In genomic region chr7:86963599-86964230, GRCh38 we compare ENCODE assay signal across 9 cellular contexts.
A peak's percentile ranks its signal among the peaks of the same experiment; 100 is the strongest.
DNase-seq lines count a peak whose midpoint lies in the region; ATAC-seq, FAIRE-seq and TF ChIP-seq lines count a peak whose summit lies in the region.
"Had no signal": no experiment of that assay in that cellular context is flagged by ENCODE, and none has a peak within 500 bp of the region (broad histone marks: within the 10 kb centered on the region; RNA-seq: fewer than 3 reads in every experiment).

No MANE protein-coding gene starts in this region.

- peak; percentile 82 for ATAC-seq in GM19452 (IDR thresholded peaks at IDR 0.05; ENCODE audit: unreplicated experiment)
- peak; percentile 94 for ATAC-seq in HG03066 (IDR thresholded peaks at IDR 0.05; ENCODE audit: low read depth, unreplicated experiment)
- peak; percentile 52; the same call in 2 of the 3 replicates for ATAC-seq in GM12878

- no peak overlapping the region for H2AFZ ChIP-seq in GM12878 (ENCODE audit: control insufficient read depth, low read depth, low read length)

- no peak for TF ChIP-seq RAD21 in GM12878 (IDR thresholded peaks at IDR 0.05; ENCODE audit: insufficient read depth, low read depth, low read length)

- CTCF ChIA-PET in GM12878 (lab: Yijun Ruan, JAX): interaction anchor here (0.5 kb wide), 1 partner anchor 55 kb away, joined by 3 read pairs; no protein-coding TSS in a partner anchor

- 41% methylated on average over 2 of the region's 2 CpGs for WGBS in GM12878 (ENCODE audit: insufficient coverage, insufficient replicate concordance, low lambda C conversion rate, missing lambda C conversion rate)
- WGBS in transverse colon (ENCODE audit: low coverage in 1 of 2), 2 donors: 68 to 75% methylated on average over 1 to 2 of the region's 2 CpGs

- no peak overlapping the region for H3K4me2 ChIP-seq in GM12878 (ENCODE audit: control insufficient read depth, insufficient read depth)

- no peaks in the 10 kb centered on the region for H3K36me3 ChIP-seq in GM12878 (ENCODE audit: control insufficient read depth in 2 of 2, insufficient read depth in 2 of 2, low read length in 1 of 2)
- no peaks in the 10 kb centered on the region for H3K36me3 ChIP-seq in transverse colon
- H3K36me3 ChIP-seq in MG63: no peaks in the 10 kb centered on the region

- DNase-seq in GM04504 (ENCODE audit: low read depth) (peak; percentile 15), GM12878 (ENCODE audit: low read depth, low spot score) (no peak), transverse colon (no peak), COR-L47 (lab: John Stamatoyannopoulos, UW) (no peak), retina (no peak), MG63 (no peak)
- DNase-seq: dermis blood vessel endothelial cell had no signal

- H4K20me1 ChIP-seq in GM12878 (ENCODE audit: control insufficient read depth, insufficient read depth): no peaks in the 10 kb centered on the region

- POLR2A ChIA-PET in GM12878 (lab: Charles Lee): no interaction called here

- TF ChIP-seq POLR2A in GM12878 (IDR thresholded peaks at IDR 0.05; ENCODE audit: low read depth, low read length) (no peak), transverse colon (IDR thresholded peaks at IDR 0.05) (no peak)

- BruUV-seq in GM12878 (replicated peaks; lab: Mats Ljungman, UMichigan): no TSS peak

- no peaks in the 10 kb centered on the region for H3K79me2 ChIP-seq in GM12878 (ENCODE audit: control insufficient read depth, insufficient read depth, low read length)

- FAIRE-seq in GM12878 (lab: Jason Lieb, UNC): no peak

- TF ChIP-seq CTCF in GM12878 (IDR thresholded peaks at IDR 0.05 in 2 of 3, conservative IDR thresholded peaks at IDR 0.05 in 1 of 3; ENCODE audit: control insufficient read depth in 2 of 3, extremely low read depth in 1 of 3, insufficient read depth in 1 of 3, low read depth in 3 of 3, low read length in 3 of 3) (no peak), transverse colon (IDR thresholded peaks at IDR 0.05) (no peak)

- no peak overlapping the region for H3K9ac ChIP-seq in GM12878 (ENCODE audit: control insufficient read depth, insufficient read depth, low read length)

- intact Hi-C loops in GM12878 (cut with micrococcal nuclease; ENCODE audit: unreplicated experiment) (no loop called here), transverse colon (cut with DNase I; ENCODE audit: low total_unique reads) (no loop called here)

- H3K27me3 ChIP-seq in GM12878 (replicated peaks in 1 of 2; ENCODE audit: control insufficient read depth in 2 of 2, insufficient read depth in 2 of 2, low read length in 1 of 2) (no peaks in the 10 kb centered on the region), transverse colon (no peaks in the 10 kb centered on the region), MG63 (no peaks in the 10 kb centered on the region)

- in situ Hi-C loops in GM12878 (cut with MboI) (no loop called here), transverse colon (cut with MboI; ENCODE audit: low pct_ligation_motif_present in 1 of 4, low pct_unique_long_range_greater_than_20kb in 1 of 4, low sequenced_read_pairs in 3 of 4) (no loop called here)

- SMC1A ChIA-PET in GM12878 (lab: Charles Lee; ENCODE audit: uncharacterized antibody, unreplicated experiment): interaction anchor here (0.7 to 1.2 kb wide), 2 partner anchors 21 to 62 kb away, joined by 3 to 4 read pairs; no protein-coding TSS in a partner anchor

- TF ChIP-seq EP300 in GM12878 (IDR thresholded peaks at IDR 0.05; ENCODE audit: borderline replicate concordance in 1 of 2, control insufficient read depth in 1 of 2, low read depth in 2 of 2, low read length in 2 of 2) (no peak), transverse colon (IDR thresholded peaks at IDR 0.05; ENCODE audit: low read depth) (no peak)

- RAD21 ChIA-PET in GM12878 (lab: Charles Lee; ENCODE audit: unreplicated experiment): no interaction called here

- H3K4me1 ChIP-seq in GM12878 (ENCODE audit: control insufficient read depth, insufficient read depth, low read length): peaks cover 9% of the 10 kb centered on the region
- peaks cover 0 to 20% (median 14%) of the 10 kb centered on the region in 4 donors for H3K4me1 ChIP-seq in transverse colon

- H3K27ac ChIP-seq in GM12878 (ENCODE audit: control insufficient read depth, insufficient read depth) (no peak overlapping the region), transverse colon (no peak overlapping the region)

- H3K4me3 ChIP-seq in GM12878: no peak overlapping the region
- no peak overlapping the region for H3K4me3 ChIP-seq in transverse colon
- H3K4me3 ChIP-seq in MG63: no peak overlapping the region

- H3K9me3 ChIP-seq in GM12878 (replicated peaks; ENCODE audit: control insufficient read depth, insufficient read depth, low read length) (no peaks in the 10 kb centered on the region), transverse colon (peaks cover 0 to 3% of the 10 kb centered on the region in 2 donors), MG63 (no peaks in the 10 kb centered on the region)

TF ChIP-seq in GM12878, 131 proteins besides CTCF, POLR2A, EP300 and RAD21:
- TF ChIP-seq FOS (IDR thresholded peaks at IDR 0.05; ENCODE audit: borderline replicate concordance, extremely low read depth, insufficient read length) (no peak), RUNX3 (IDR thresholded peaks at IDR 0.05; ENCODE audit: low read length) (peak; percentile 61)
